1 cellular context compared by ENCODE assay signal in genomic region chr17:10172778-10173177, GRCh38.
TF ChIP-seq lines count a peak whose summit lies in the region.

No MANE protein-coding gene starts in this region.

TF ChIP-seq in HepG2, 621 proteins besides CTCF, POLR2A, EP300 and RAD21:
- 0 out of 2 replicates have a peak, but pooled peaks have one; percentile 7 for TF ChIP-seq CREB1 (IDR thresholded peaks at IDR 0.05)
- TF ChIP-seq CREB1 (CRISPR knock-in tag; IDR thresholded peaks at IDR 0.05) = no peak
- TF ChIP-seq ATAD3A (CRISPR knock-in tag; IDR thresholded peaks at IDR 0.05) = no peak
